In the genomic region with DNA sequence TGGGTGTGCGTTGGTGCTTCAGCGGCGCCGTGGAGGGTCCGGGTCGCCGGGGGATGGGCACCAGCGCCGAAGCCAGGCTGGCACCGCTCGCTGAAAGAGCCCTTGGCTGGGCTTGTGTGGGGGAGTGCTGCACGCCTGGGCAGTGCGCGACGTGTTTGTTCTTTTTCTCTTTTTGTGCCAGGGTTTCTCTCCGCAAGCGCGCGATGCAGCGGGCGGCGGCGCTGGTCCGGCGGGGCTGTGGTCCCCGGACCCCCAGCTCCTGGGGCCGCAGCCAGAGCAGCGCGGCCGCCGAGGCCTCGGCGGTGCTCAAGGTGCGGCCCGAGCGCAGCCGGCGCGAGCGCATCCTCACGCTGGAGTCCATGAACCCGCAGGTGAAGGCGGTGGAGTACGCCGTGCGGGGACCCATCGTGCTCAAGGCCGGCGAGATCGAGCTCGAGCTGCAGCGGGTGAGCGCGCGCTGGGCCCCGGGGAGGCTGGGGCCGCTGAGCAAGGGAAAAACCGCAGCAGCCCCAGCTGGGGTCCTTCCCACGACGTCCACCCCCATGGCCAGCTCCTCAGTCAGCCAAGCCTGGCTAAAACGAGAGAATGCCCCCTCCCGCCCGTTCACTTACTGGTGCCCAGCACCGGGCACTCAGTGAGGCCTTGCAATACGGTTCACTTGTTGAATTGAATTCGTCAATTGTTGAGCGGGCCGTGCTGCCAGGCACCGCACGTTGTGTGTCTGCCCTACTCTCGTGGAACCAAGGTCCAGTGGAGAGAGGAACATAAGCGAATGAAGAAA, we compare ENCODE assay signal across 8 cellular contexts.
DNase-seq lines count a peak whose midpoint lies in the region; ATAC-seq, FAIRE-seq and TF ChIP-seq lines count a peak whose summit lies in the region.

No MANE protein-coding gene starts in this region.

- no peak overlapping the region for H3K27ac ChIP-seq in effector memory CD4-positive, alpha-beta T cell (ENCODE audit: insufficient read depth, low read length, poor library complexity, severe bottlenecking)
- peak overlapping the region in 1 of 2 donors; percentile 45 for H3K27ac ChIP-seq in tibial artery

- TF ChIP-seq POLR2A in H54 (IDR thresholded peaks at IDR 0.05; ENCODE audit: low read depth, low read length): no peak

- no peaks in the 10 kb centered on the region for H3K36me3 Mint-ChIP-seq in T-helper 2 cell treated with Interferon-gamma antibody and Interleukin-4, amounts not matched to agents 5 μg/mL and 100 μg/mL, for 36 hours (ENCODE audit: low read depth)

- ATAC-seq in HG02885 (IDR thresholded peaks at IDR 0.05; ENCODE audit: poor library complexity, unreplicated experiment): peak; percentile 12

- peaks cover 17% of the 10 kb centered on the region for H3K4me1 Mint-ChIP-seq in T-helper 2 cell treated with Interferon-gamma antibody and Interleukin-4, amounts not matched to agents 5 μg/mL and 100 μg/mL, for 36 hours (ENCODE audit: low read depth)

- H3K36me3 ChIP-seq in effector memory CD4-positive, alpha-beta T cell (ENCODE audit: control insufficient read depth, insufficient read depth, low read length): no peaks in the 10 kb centered on the region
- no peaks in the 10 kb centered on the region for H3K36me3 ChIP-seq in tibial artery

- no peak for FAIRE-seq in H54 (lab: Jason Lieb, UNC)

- H3K4me3 ChIP-seq in effector memory CD4-positive, alpha-beta T cell (ENCODE audit: insufficient read depth, low read depth, low read length, poor library complexity, severe bottlenecking): peak overlapping the region; percentile 72
- H3K4me3 ChIP-seq in tibial artery: peak overlapping the region; percentile 75 to 77

- intact Hi-C loops in tibial artery (cut with DNase I; ENCODE audit: low total_unique reads): loop anchor here (5.0 kb wide), 2 partner anchors 88 to 197 kb away; a partner anchor contains a TSS

- peak overlapping the region; percentile 78 for H3K4me3 Mint-ChIP-seq in T-helper 2 cell treated with Interferon-gamma antibody and Interleukin-4, amounts not matched to agents 5 μg/mL and 100 μg/mL, for 36 hours

- no peak for TF ChIP-seq CTCF in tibial artery (IDR thresholded peaks at IDR 0.05)

- H3K9me3 ChIP-seq in effector memory CD4-positive, alpha-beta T cell (ENCODE audit: control insufficient read depth, low read length): no peaks in the 10 kb centered on the region
- H3K9me3 ChIP-seq in tibial artery: no peaks in the 10 kb centered on the region

- H3K27me3 Mint-ChIP-seq in T-helper 2 cell treated with Interferon-gamma antibody and Interleukin-4, amounts not matched to agents 5 μg/mL and 100 μg/mL, for 36 hours (ENCODE audit: low read depth): peaks cover 17% of the 10 kb centered on the region

- no peak overlapping the region for H3K27ac Mint-ChIP-seq in T-helper 2 cell treated with Interferon-gamma antibody and Interleukin-4, amounts not matched to agents 5 μg/mL and 100 μg/mL, for 36 hours

- H3K27me3 ChIP-seq in effector memory CD4-positive, alpha-beta T cell (replicated peaks; ENCODE audit: control insufficient read depth, insufficient read depth, low read length, poor library complexity, severe bottlenecking): no peaks in the 10 kb centered on the region
- peaks cover 0 to 2% of the 10 kb centered on the region in 2 donors for H3K27me3 ChIP-seq in tibial artery

- DNase-seq in NCI-H1105 (lab: John Stamatoyannopoulos, UW): peak; percentile 26
- DNase-seq in NCI-H1105 treated with DMSO at 0.1 percent for 48 hours (lab: John Stamatoyannopoulos, UW): no peak
- peak; percentile 11 for DNase-seq in T-helper 2 cell treated with Interferon-gamma antibody and Interleukin-4, amounts not matched to agents 5 μg/mL and 100 μg/mL, for 36 hours (ENCODE audit: low spot score)
- no peak for DNase-seq in effector memory CD4-positive, alpha-beta T cell
- peak; percentile 72 for DNase-seq in midbrain (lab: John Stamatoyannopoulos, UW)
- no peak for DNase-seq in tibial artery
- no peak for DNase-seq in H54 (ENCODE audit: insufficient read length, low spot score)

- H3K9me3 Mint-ChIP-seq in T-helper 2 cell treated with Interferon-gamma antibody and Interleukin-4, amounts not matched to agents 5 μg/mL and 100 μg/mL, for 36 hours: no peaks in the 10 kb centered on the region

- H3K4me1 ChIP-seq in effector memory CD4-positive, alpha-beta T cell (ENCODE audit: control insufficient read depth, insufficient read depth, low read length, poor library complexity, severe bottlenecking): peaks cover 7% of the 10 kb centered on the region
- H3K4me1 ChIP-seq in tibial artery: peaks cover 0 to 10% (median 3%) of the 10 kb centered on the region in 4 donors

Comparison
In these comparisons a context has a peak if more than half of its experiments do, and no peak if none do; other contexts are left out.
1. DNase-seq: peak in NCI-H1105 (single experiment), T-helper 2 cell treated with Interferon-gamma antibody and Interleukin-4, amounts not matched to agents 5 μg/mL and 100 μg/mL, for 36 hours (single experiment) and midbrain (single experiment); none in NCI-H1105 treated with DMSO at 0.1 percent for 48 hours (single experiment), effector memory CD4-positive, alpha-beta T cell (0 of 3), tibial artery (0 of 2) and H54 (single experiment).